In the genomic region with DNA sequence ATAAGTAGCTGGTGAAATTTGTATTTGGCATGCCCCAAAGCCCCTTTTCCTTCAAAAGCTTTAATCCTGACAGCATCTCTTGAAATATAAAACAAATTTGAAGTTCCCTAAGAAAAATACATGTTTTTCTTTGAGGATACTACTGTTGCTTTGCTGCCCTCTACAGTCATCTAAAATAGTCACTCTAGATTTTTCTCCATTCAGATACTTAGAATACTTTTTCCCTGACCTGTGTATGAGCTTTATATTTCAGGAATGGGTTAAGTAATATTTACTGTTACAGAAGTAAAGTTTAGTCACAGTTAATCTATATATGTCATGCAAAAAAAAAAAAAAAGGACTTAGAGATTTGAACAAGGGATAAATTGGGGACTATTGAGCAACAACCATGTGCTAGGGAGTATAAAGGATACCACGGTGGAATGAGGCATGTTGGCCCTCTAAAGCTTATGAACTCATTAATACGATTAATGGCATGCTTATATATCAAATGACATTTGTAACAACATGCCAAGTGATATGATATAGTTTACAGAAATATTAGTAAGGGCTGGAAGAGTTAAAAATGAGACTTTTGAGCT, we compare ENCODE assay signal across 9 cellular contexts. TPM values are rescaled to one million over a fixed set of nuclear protein-coding genes. Genes with fewer than 3 reads are reported as not detected.
DNase-seq lines count a peak whose midpoint lies in the region; ATAC-seq and TF ChIP-seq lines count a peak whose summit lies in the region.
"Had no signal": no experiment of that assay in that cellular context is flagged by ENCODE, and none has a peak within 500 bp of the region (broad histone marks: within the 10 kb centered on the region; RNA-seq: fewer than 3 reads in every experiment).

No MANE protein-coding gene starts in this region.

- no peaks in the 10 kb centered on the region for H3K9me3 ChIP-seq in CD4-positive, alpha-beta T cell (ENCODE audit: control insufficient read depth, low read length)

- DNase-seq in CD4-positive, alpha-beta T cell, result no peak
- peak; percentile 49 to 59 for DNase-seq in lung microvascular endothelial cell (ENCODE audit: low read depth in 2 of 2)
- DNase-seq in retina, result no peak
- no peak for DNase-seq in stimulated activated CD4-positive, alpha-beta T cell treated with anti-CD3 and anti-CD28 coated beads, Interleukin-2, amount 100 ng/mL, for 48 hours
- no peak for DNase-seq in GM10248 (ENCODE audit: extremely low spot score)

- H3K4me2 ChIP-seq in KMS-11, result no peak overlapping the region

- no peak overlapping the region for H3K27ac Mint-ChIP-seq in CD4-positive, alpha-beta T cell
- H3K27ac Mint-ChIP-seq in brain, result no peak overlapping the region
- H3K27ac Mint-ChIP-seq: dendritic cell treated with granulocyte-macrophage colony-stimulating factor and Interleukin-4, amounts not matched to agents 40 ng/mL and 50 ng/mL, for 4 days had no signal

- no peak overlapping the region for H3K4me3 ChIP-seq in KMS-11 (IDR thresholded peaks at IDR 0.05; ENCODE audit: insufficient read depth, low read depth, low read length)

- no peaks in the 10 kb centered on the region for H3K36me3 ChIP-seq in KMS-11 (ENCODE audit: insufficient read depth)

- H3K27me3 ChIP-seq in CD4-positive, alpha-beta T cell (ENCODE audit: control insufficient read depth, insufficient read depth, low read length), result no peaks in the 10 kb centered on the region
- no peaks in the 10 kb centered on the region for H3K27me3 ChIP-seq in KMS-11 (ENCODE audit: insufficient read depth, low read depth)

- H3K9me3 Mint-ChIP-seq in CD4-positive, alpha-beta T cell, result no peaks in the 10 kb centered on the region
- H3K9me3 Mint-ChIP-seq in brain, result no peaks in the 10 kb centered on the region
- H3K9me3 Mint-ChIP-seq: dendritic cell treated with granulocyte-macrophage colony-stimulating factor and Interleukin-4, amounts not matched to agents 40 ng/mL and 50 ng/mL, for 4 days had no signal

- H3K4me3 Mint-ChIP-seq in CD4-positive, alpha-beta T cell, result no peak overlapping the region
- no peak overlapping the region for H3K4me3 Mint-ChIP-seq in brain
- H3K4me3 Mint-ChIP-seq: dendritic cell treated with granulocyte-macrophage colony-stimulating factor and Interleukin-4, amounts not matched to agents 40 ng/mL and 50 ng/mL, for 4 days had no signal

- H2AFZ ChIP-seq in KMS-11 (ENCODE audit: low read depth), result no peak overlapping the region

- intact Hi-C loops in CD4-positive, alpha-beta T cell (cut with DNase I, micrococcal nuclease), result loop anchor here (2.0 to 5.0 kb wide), 4 partner anchors 452 to 1348 kb away; no protein-coding TSS in a partner anchor

- peaks cover 20% of the 10 kb centered on the region for H3K4me1 ChIP-seq in KMS-11 (ENCODE audit: low read depth, poor library complexity, severe bottlenecking)

- no peak for ATAC-seq in CD4-positive, alpha-beta T cell (ENCODE audit: poor library complexity)
- no peak for ATAC-seq in HG02852 (IDR thresholded peaks at IDR 0.05; ENCODE audit: unreplicated experiment)

- H3K27ac ChIP-seq in CD4-positive, alpha-beta T cell (ENCODE audit: low read depth, low read length), result no peak overlapping the region
- H3K27ac ChIP-seq in KMS-11, result no peak overlapping the region

- H3K36me3 Mint-ChIP-seq in CD4-positive, alpha-beta T cell (ENCODE audit: low read depth), result no peaks in the 10 kb centered on the region
- H3K36me3 Mint-ChIP-seq in brain, result no peaks in the 10 kb centered on the region

- CTCF ChIA-PET in CD4-positive, alpha-beta T cell (lab: Charles Lee), result interaction anchor here (0.7 to 3.7 kb wide), 8 partner anchors 12 to 1771 kb away, joined by 3 to 31 read pairs (median 4); no protein-coding TSS in a partner anchor
- CTCF ChIA-PET in GM10248 (lab: Yijun Ruan, JAX), result interaction anchor here (0.9 to 4.2 kb wide), 4 partner anchors 10 to 47 kb away, joined by 3 to 26 read pairs (median 4); no protein-coding TSS in a partner anchor

- no peaks in the 10 kb centered on the region for H3K4me1 Mint-ChIP-seq in CD4-positive, alpha-beta T cell (ENCODE audit: low read depth)
- H3K4me1 Mint-ChIP-seq in brain, result peaks cover 25% of the 10 kb centered on the region

- H3K27me3 Mint-ChIP-seq in CD4-positive, alpha-beta T cell, result peaks cover 15% of the 10 kb centered on the region
- H3K27me3 Mint-ChIP-seq in brain, result no peaks in the 10 kb centered on the region

- POLR2A ChIA-PET in CD4-positive, alpha-beta T cell (lab: Charles Lee), result interaction anchor here (0.6 kb wide), 1 partner anchor 39 kb away, joined by 3 read pairs; no protein-coding TSS in a partner anchor
- POLR2A ChIA-PET in GM10248 (lab: Yijun Ruan, JAX), result no interaction called here

- peak; percentile 72 for TF ChIP-seq CTCF in CD4-positive, alpha-beta T cell (IDR thresholded peaks at IDR 0.05)
- TF ChIP-seq CTCF in KMS-11 (conservative IDR thresholded peaks at IDR 0.05; ENCODE audit: low read depth, low read length) (peak; percentile 67), brain (conservative IDR thresholded peaks at IDR 0.05) (peak; percentile 68 to 78), GM10248 (IDR thresholded peaks at IDR 0.05; ENCODE audit: control extremely low read depth, extremely low read depth, low read depth, missing control alignments) (no peak)

- peaks cover 58% of the 10 kb centered on the region for H3K79me2 ChIP-seq in KMS-11 (ENCODE audit: insufficient read depth, low read depth)

- H4K20me1 ChIP-seq in KMS-11 (ENCODE audit: insufficient read depth), result no peaks in the 10 kb centered on the region

- H3K9ac ChIP-seq in KMS-11, result no peak overlapping the region

RNA-seq across cellular contexts. Expression of a gene that starts 8.8 kb away (rescaled TPM):
- total RNA-seq in CD4-positive, alpha-beta T cell, result 1 to 10 TPM; 7.8 to 8.5 TPM
- polyA plus RNA-seq in brain (ENCODE audit: insufficient read depth, low read depth, low replicate concordance), result 1.4 TPM
- 33.3 and 44.8 TPM in 2 replicates for total RNA-seq in lung microvascular endothelial cell

Comparison
In these comparisons a context has a peak if more than half of its experiments do, and no peak if none do; other contexts are left out.
1. DNase-seq: peak in lung microvascular endothelial cell (2 of 2); none in CD4-positive, alpha-beta T cell (0 of 10), retina (single experiment), stimulated activated CD4-positive, alpha-beta T cell treated with anti-CD3 and anti-CD28 coated beads, Interleukin-2, amount 100 ng/mL, for 48 hours (0 of 2) and GM10248 (single experiment).